ENCODE assay signal across 1 cellular context in the genomic region with DNA sequence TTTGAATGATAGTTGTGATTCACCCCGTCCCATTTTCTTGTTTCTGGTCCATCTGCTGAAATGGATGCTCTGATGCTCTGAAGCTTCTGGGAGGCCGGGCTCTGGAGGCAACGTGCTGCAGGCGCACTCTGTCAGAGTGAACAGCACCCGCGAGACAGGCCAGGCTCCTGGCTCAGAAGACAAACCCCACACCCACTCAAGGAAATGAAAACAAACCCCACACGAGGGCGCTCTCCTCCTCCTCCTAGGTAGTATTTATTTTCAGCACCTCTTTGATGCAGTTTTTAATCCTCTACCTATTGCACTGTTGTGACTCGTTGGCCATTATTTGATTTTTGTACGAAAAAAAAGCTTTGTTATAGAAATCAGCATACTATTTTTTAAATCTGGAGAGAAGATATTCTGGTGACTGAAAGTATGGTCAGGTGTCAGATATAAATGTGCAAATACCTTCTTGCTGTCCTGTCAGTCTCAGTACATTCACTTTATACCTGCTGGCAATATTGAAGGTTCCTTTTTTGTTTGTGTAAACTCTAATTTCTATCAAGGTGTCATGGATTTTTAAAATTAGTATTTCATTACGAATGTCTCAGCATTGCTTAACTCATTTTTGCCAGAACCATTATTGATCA.
TF ChIP-seq lines count a peak whose summit lies in the region.

No MANE protein-coding gene starts in this region.

TF ChIP-seq in HepG2, 621 proteins besides CTCF, POLR2A, EP300 and RAD21:
- TF ChIP-seq, protein P1, sequence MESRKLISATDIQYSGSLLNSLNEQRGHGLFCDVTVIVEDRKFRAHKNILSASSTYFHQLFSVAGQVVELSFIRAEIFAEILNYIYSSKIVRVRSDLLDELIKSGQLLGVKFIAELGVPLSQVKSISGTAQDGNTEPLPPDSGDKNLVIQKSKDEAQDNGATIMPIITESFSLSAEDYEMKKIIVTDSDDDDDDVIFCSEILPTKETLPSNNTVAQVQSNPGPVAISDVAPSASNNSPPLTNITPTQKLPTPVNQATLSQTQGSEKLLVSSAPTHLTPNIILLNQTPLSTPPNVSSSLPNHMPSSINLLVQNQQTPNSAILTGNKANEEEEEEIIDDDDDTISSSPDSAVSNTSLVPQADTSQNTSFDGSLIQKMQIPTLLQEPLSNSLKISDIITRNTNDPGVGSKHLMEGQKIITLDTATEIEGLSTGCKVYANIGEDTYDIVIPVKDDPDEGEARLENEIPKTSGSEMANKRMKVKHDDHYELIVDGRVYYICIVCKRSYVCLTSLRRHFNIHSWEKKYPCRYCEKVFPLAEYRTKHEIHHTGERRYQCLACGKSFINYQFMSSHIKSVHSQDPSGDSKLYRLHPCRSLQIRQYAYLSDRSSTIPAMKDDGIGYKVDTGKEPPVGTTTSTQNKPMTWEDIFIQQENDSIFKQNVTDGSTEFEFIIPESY (CRISPR knock-in tag; IDR thresholded peaks at IDR 0.05): peak; percentile 83; the same call in 1 of the 2 replicates
- TF ChIP-seq NFE2 (CRISPR knock-in tag; IDR thresholded peaks at IDR 0.05) (no peak), STAG1 (CRISPR knock-in tag; IDR thresholded peaks at IDR 0.05) (peak; percentile 30), ELF3 (CRISPR knock-in tag; IDR thresholded peaks at IDR 0.05) (0 out of 2 replicates have a peak, but pooled peaks have one; percentile 40), HMG20A (CRISPR knock-in tag; IDR thresholded peaks at IDR 0.05; ENCODE audit: borderline replicate concordance) (no peak)
- TF ChIP-seq, protein P2, sequence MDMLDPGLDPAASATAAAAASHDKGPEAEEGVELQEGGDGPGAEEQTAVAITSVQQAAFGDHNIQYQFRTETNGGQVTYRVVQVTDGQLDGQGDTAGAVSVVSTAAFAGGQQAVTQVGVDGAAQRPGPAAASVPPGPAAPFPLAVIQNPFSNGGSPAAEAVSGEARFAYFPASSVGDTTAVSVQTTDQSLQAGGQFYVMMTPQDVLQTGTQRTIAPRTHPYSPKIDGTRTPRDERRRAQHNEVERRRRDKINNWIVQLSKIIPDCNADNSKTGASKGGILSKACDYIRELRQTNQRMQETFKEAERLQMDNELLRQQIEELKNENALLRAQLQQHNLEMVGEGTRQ (IDR thresholded peaks at IDR 0.05; ENCODE audit: low read depth, low read length): no peak
- TF ChIP-seq, protein P2 (CRISPR knock-in tag; IDR thresholded peaks at IDR 0.05; ENCODE audit: borderline replicate concordance): no peak
